In the genomic region with DNA sequence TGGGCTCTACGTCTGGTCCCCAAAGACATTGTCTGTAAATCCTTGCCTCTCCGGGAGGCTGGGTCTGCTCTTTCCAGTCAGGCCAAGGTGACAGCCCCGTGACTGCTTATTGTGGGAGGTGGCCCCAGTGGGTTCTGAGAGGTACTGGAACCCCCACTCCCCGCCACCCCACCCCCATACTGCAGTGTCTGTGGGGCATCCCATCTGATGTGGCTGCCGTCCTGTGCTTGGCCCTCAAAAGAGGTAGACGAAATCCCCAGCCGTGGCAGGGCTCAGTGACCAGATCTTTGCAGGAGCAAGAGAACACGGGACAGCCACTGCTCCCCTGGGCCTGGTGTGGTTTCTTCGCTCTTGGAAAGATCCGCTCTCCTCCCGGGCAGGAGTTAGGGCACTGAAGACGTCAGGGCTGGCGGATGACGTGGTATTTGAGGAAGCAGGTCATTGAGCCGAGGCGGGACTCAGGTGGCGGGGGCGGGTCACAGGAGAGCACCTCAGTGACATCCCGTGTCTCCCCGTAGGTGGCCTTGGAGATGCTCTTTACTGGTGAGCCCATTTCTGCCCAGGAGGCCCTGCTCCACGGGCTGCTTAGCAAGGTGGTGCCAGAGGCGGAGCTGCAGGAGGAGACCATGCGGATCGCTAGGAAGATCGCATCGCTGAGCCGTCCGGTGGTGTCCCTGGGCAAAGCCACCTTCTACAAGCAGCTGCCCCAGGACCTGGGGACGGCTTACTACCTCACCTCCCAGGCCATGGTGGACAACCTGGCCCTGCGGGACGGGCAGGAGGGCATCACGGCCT, we compare ENCODE assay signal across 28 cellular contexts. TPM values are rescaled to one million over a fixed set of nuclear protein-coding genes. Genes with fewer than 3 reads are reported as not detected.
"Had no signal": no experiment of that assay in that cellular context is flagged by ENCODE, and none has a peak within 500 bp of the region (broad histone marks: within the 10 kb centered on the region; RNA-seq: fewer than 3 reads in every experiment).

No MANE protein-coding gene starts in this region.

- H3K27ac ChIP-seq: ascending aorta, cardiac muscle cell, PC-9, SJCRH30, SK-N-MC had no signal

- H3K36me3 ChIP-seq: cardiac muscle cell, SJCRH30 had no signal

- DNase-seq: activated CD4-positive, alpha-beta T cell treated with anti-CD3 and anti-CD28 coated beads, Interleukin-2, amount 10 ng/mL, durations not matched to agents 24 days and 14 days; activated CD4-positive, alpha-beta T cell treated with anti-CD3 and anti-CD28 coated beads, Interleukin-2, amount 50 U/mL, for 4 hours; activated CD8-positive, alpha-beta T cell treated with anti-CD3 and anti-CD28 coated beads for 36 hours; activated gamma-delta T cell; activated naive CD4-positive, alpha-beta T cell treated with Interleukin-2 at 50 U/mL for 16 hours; activated naive CD8-positive, alpha-beta T cell treated with anti-CD3 and anti-CD28 coated beads, Interleukin-2, amount 10 ng/mL, durations not matched to agents 7 days and 5 days; activated T-cell treated with anti-CD3 and anti-CD28 coated beads, Interleukin-2, amount 50 U/mL, for 1 hour; amygdala; MV-4-11; NCI-H1092; NCI-H1436 treated with DMSO at 0.1 percent for 48 hours; NCI-H1694 treated with DMSO at 0.1 percent for 48 hours; NCI-H2029; NCI-H345; NCI-H524 treated with DMSO at 0.1 percent for 48 hours; NK-92 treated with Interleukin-12 subunit alpha and Interleukin-12 subunit beta, amount 100 ng/mL, for 24 hours; PC-9; SHP77; SJCRH30; T1000 had no signal

- H3K4me1 Mint-ChIP-seq: central memory CD8-positive, alpha-beta T cell had no signal

- H3K27me3 ChIP-seq: ascending aorta, cardiac muscle cell, SJCRH30 had no signal

- H3K9me3 Mint-ChIP-seq: activated CD4-positive, alpha-beta T cell treated with anti-CD3 and anti-CD28 coated beads, Interleukin-2, amount 10 ng/mL, durations not matched to agents 24 days and 14 days; activated CD8-positive, alpha-beta T cell treated with anti-CD3 and anti-CD28 coated beads for 36 hours; activated naive CD4-positive, alpha-beta T cell treated with anti-CD3 and anti-CD28 coated beads, Interleukin-2, amount 50 U/mL, for 24 hours; activated naive CD8-positive, alpha-beta T cell treated with anti-CD3 and anti-CD28 coated beads, Interleukin-2, amount 10 ng/mL, durations not matched to agents 7 days and 5 days; activated T-helper 2 cell treated with anti-CD3 and anti-CD28 coated beads, Interferon-gamma antibody, Interleukin-2, Interleukin-4, amounts not matched to agents 10 μg/mL and 5 μg/mL and 100 μg/mL, durations not matched to agents 14 hours and 24 hours and 36 hours; central memory CD8-positive, alpha-beta T cell had no signal

- H3K4me3 Mint-ChIP-seq: activated CD4-positive, alpha-beta T cell treated with anti-CD3 and anti-CD28 coated beads, Interleukin-2, amount 10 ng/mL, durations not matched to agents 24 days and 14 days; activated CD8-positive, alpha-beta T cell treated with anti-CD3 and anti-CD28 coated beads for 36 hours; activated naive CD4-positive, alpha-beta T cell treated with anti-CD3 and anti-CD28 coated beads, Interleukin-2, amount 50 U/mL, for 24 hours; activated naive CD8-positive, alpha-beta T cell treated with anti-CD3 and anti-CD28 coated beads, Interleukin-2, amount 10 ng/mL, durations not matched to agents 7 days and 5 days; central memory CD8-positive, alpha-beta T cell had no signal

- H3K36me3 Mint-ChIP-seq: activated naive CD4-positive, alpha-beta T cell treated with anti-CD3 and anti-CD28 coated beads, Interleukin-2, amount 50 U/mL, for 24 hours; activated naive CD8-positive, alpha-beta T cell treated with anti-CD3 and anti-CD28 coated beads, Interleukin-2, amount 10 ng/mL, durations not matched to agents 7 days and 5 days had no signal

- H3K27me3 Mint-ChIP-seq: activated CD8-positive, alpha-beta T cell treated with anti-CD3 and anti-CD28 coated beads for 36 hours; activated naive CD4-positive, alpha-beta T cell treated with anti-CD3 and anti-CD28 coated beads, Interleukin-2, amount 50 U/mL, for 24 hours; activated naive CD8-positive, alpha-beta T cell treated with anti-CD3 and anti-CD28 coated beads, Interleukin-2, amount 10 ng/mL, durations not matched to agents 7 days and 5 days had no signal

- ATAC-seq: activated CD8-positive, alpha-beta T cell treated with anti-CD3 and anti-CD28 coated beads for 36 hours had no signal

- H3K4me2 ChIP-seq: PC-9 had no signal

- H3K27ac Mint-ChIP-seq: activated CD4-positive, alpha-beta T cell treated with anti-CD3 and anti-CD28 coated beads, Interleukin-2, amount 10 ng/mL, durations not matched to agents 24 days and 14 days; activated CD8-positive, alpha-beta T cell treated with anti-CD3 and anti-CD28 coated beads for 36 hours; activated naive CD4-positive, alpha-beta T cell treated with anti-CD3 and anti-CD28 coated beads, Interleukin-2, amount 50 U/mL, for 24 hours; activated naive CD8-positive, alpha-beta T cell treated with anti-CD3 and anti-CD28 coated beads, Interleukin-2, amount 10 ng/mL, durations not matched to agents 7 days and 5 days; activated T-helper 2 cell treated with anti-CD3 and anti-CD28 coated beads, Interferon-gamma antibody, Interleukin-2, Interleukin-4, amounts not matched to agents 10 μg/mL and 5 μg/mL and 100 μg/mL, durations not matched to agents 14 hours and 24 hours and 36 hours had no signal

- H2AFZ ChIP-seq: PC-9 had no signal

- H3K4me3 ChIP-seq: ascending aorta, cardiac muscle cell, PC-9, SJCRH30, SK-N-MC had no signal

- H3K9me3 ChIP-seq: ascending aorta, SJCRH30 had no signal

RNA-seq across cellular contexts. Expression of a gene that starts 20.7 kb away (rescaled TPM):
- total RNA-seq: activated T-helper 2 cell treated with anti-CD3 and anti-CD28 coated beads, Interferon-gamma antibody, Interleukin-2, Interleukin-4, amounts not matched to agents 10 μg/mL and 5 μg/mL and 100 μg/mL, durations not matched to agents 14 hours and 24 hours and 36 hours; OCI-LY7; PC-9; SJCRH30; T-helper 2 cell treated with Interferon-gamma antibody and Interleukin-4, amounts not matched to agents 100 ng/mL and 5 ng/mL, for 36 hours had no signal
